30 cellular contexts compared by ENCODE assay signal in the genomic region with DNA sequence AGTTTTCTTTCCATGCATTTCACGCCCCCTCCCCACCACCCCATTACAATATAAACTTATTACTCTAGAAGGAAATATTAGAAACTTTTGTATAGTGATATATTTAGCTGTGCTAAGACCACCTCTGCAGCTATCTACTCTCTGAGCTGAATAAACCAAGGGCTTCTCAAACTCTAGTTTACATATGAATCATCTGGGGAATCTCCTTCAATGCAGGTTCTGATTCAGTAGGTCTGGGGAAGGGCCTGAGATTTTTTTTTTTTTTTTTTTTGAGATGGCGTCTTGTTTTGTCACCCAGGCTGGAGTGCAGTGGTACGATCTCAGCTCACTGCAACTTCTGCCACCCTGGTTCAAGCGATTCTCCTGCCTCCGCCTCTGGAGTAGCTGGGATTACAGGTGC.
"Had no signal": no experiment of that assay in that cellular context is flagged by ENCODE, and none has a peak within 500 bp of the region (broad histone marks: within the 10 kb centered on the region; RNA-seq: fewer than 3 reads in every experiment).

No MANE protein-coding gene starts in this region.

- H3K27me3 ChIP-seq: brain microvascular endothelial cell had no signal

- H3K9me3 Mint-ChIP-seq: activated CD4-positive, alpha-beta memory T cell treated with anti-CD3 and anti-CD28 coated beads for 36 hours; activated naive CD4-positive, alpha-beta T cell treated with anti-CD3 and anti-CD28 coated beads, Interleukin-2, amount 10 ng/mL, durations not matched to agents 7 days and 5 days; activated naive CD4-positive, alpha-beta T cell treated with anti-CD3 and anti-CD28 coated beads, Interleukin-2, amount 50 U/mL, for 72 hours; activated naive CD8-positive, alpha-beta T cell treated with anti-CD3 and anti-CD28 coated beads, Interleukin-2, amount 10 ng/mL, durations not matched to agents 7 days and 5 days; activated T-helper 1 cell treated with anti-CD3 and anti-CD28 coated beads, Interleukin-12 subunit alpha, Interleukin-12 subunit beta, Interleukin-2, Interleukin-4 antibody, amounts not matched to agents 30 ng/mL and 10 ng/mL and 1 ng/mL, durations not matched to agents 14 hours and 24 hours and 36 hours; central memory CD8-positive, alpha-beta T cell; dendritic cell treated with granulocyte-macrophage colony-stimulating factor and Interleukin-4, amounts not matched to agents 40 ng/mL and 50 ng/mL, for 4 days; endodermal cell; T-helper 2 cell treated with Interferon-gamma antibody and Interleukin-4, amounts not matched to agents 5 μg/mL and 100 μg/mL, for 36 hours had no signal

- H3K27ac ChIP-seq: brain microvascular endothelial cell, dorsolateral prefrontal cortex, VCaP had no signal

- H3K36me3 Mint-ChIP-seq: activated CD4-positive, alpha-beta memory T cell treated with anti-CD3 and anti-CD28 coated beads for 36 hours; activated CD8-positive, alpha-beta memory T cell treated with anti-CD3 and anti-CD28 coated beads, Interleukin-2, amount 10 ng/mL, durations not matched to agents 7 days and 5 days; activated naive CD4-positive, alpha-beta T cell treated with anti-CD3 and anti-CD28 coated beads, Interleukin-2, amount 10 ng/mL, durations not matched to agents 7 days and 5 days; activated naive CD4-positive, alpha-beta T cell treated with anti-CD3 and anti-CD28 coated beads, Interleukin-2, amount 50 U/mL, for 72 hours; activated naive CD8-positive, alpha-beta T cell treated with anti-CD3 and anti-CD28 coated beads, Interleukin-2, amount 10 ng/mL, durations not matched to agents 7 days and 5 days had no signal

- H3K36me3 ChIP-seq: brain microvascular endothelial cell had no signal

- H3K27ac Mint-ChIP-seq: activated B cell treated with CpG ODN at 0.5 μM for 24 hours; activated CD4-positive, alpha-beta memory T cell treated with anti-CD3 and anti-CD28 coated beads for 36 hours; activated CD8-positive, alpha-beta memory T cell treated with anti-CD3 and anti-CD28 coated beads, Interleukin-2, amount 10 ng/mL, durations not matched to agents 7 days and 5 days; activated CD8-positive, alpha-beta T cell treated with anti-CD3 and anti-CD28 coated beads, Interleukin-2, amount 10 ng/mL, durations not matched to agents 7 days and 5 days; activated naive CD4-positive, alpha-beta T cell treated with anti-CD3 and anti-CD28 coated beads, Interleukin-2, amount 10 ng/mL, durations not matched to agents 7 days and 5 days; activated naive CD4-positive, alpha-beta T cell treated with anti-CD3 and anti-CD28 coated beads, Interleukin-2, amount 50 U/mL, for 72 hours; activated naive CD8-positive, alpha-beta T cell treated with anti-CD3 and anti-CD28 coated beads, Interleukin-2, amount 10 ng/mL, durations not matched to agents 7 days and 5 days; activated T-helper 1 cell treated with anti-CD3 and anti-CD28 coated beads, Interleukin-12 subunit alpha, Interleukin-12 subunit beta, Interleukin-2, Interleukin-4 antibody, amounts not matched to agents 30 ng/mL and 10 ng/mL and 1 ng/mL, durations not matched to agents 14 hours and 24 hours and 36 hours; dendritic cell treated with granulocyte-macrophage colony-stimulating factor and Interleukin-4, amounts not matched to agents 40 ng/mL and 50 ng/mL, for 4 days; endodermal cell; T-helper 17 cell; T-helper 2 cell treated with Interferon-gamma antibody and Interleukin-4, amounts not matched to agents 5 μg/mL and 100 μg/mL, for 36 hours had no signal

- H3K4me3 ChIP-seq: coronary artery, dorsolateral prefrontal cortex had no signal

- H3K4me3 Mint-ChIP-seq: activated B cell treated with CpG ODN at 0.5 μM for 24 hours; activated CD4-positive, alpha-beta memory T cell treated with anti-CD3 and anti-CD28 coated beads for 36 hours; activated CD8-positive, alpha-beta memory T cell treated with anti-CD3 and anti-CD28 coated beads, Interleukin-2, amount 10 ng/mL, durations not matched to agents 7 days and 5 days; activated CD8-positive, alpha-beta T cell treated with anti-CD3 and anti-CD28 coated beads, Interleukin-2, amount 10 ng/mL, durations not matched to agents 7 days and 5 days; activated naive CD4-positive, alpha-beta T cell treated with anti-CD3 and anti-CD28 coated beads, Interleukin-2, amount 10 ng/mL, durations not matched to agents 7 days and 5 days; activated naive CD8-positive, alpha-beta T cell treated with anti-CD3 and anti-CD28 coated beads, Interleukin-2, amount 10 ng/mL, durations not matched to agents 7 days and 5 days; activated T-helper 1 cell treated with anti-CD3 and anti-CD28 coated beads, Interleukin-12 subunit alpha, Interleukin-12 subunit beta, Interleukin-2, Interleukin-4 antibody, amounts not matched to agents 30 ng/mL and 10 ng/mL and 1 ng/mL, durations not matched to agents 14 hours and 24 hours and 36 hours; central memory CD8-positive, alpha-beta T cell; dendritic cell treated with granulocyte-macrophage colony-stimulating factor and Interleukin-4, amounts not matched to agents 40 ng/mL and 50 ng/mL, for 4 days; endodermal cell; T-helper 17 cell; T-helper 2 cell treated with Interferon-gamma antibody and Interleukin-4, amounts not matched to agents 5 μg/mL and 100 μg/mL, for 36 hours had no signal

- DNase-seq: activated B cell treated with CpG ODN at 0.5 μM for 24 hours; activated CD4-positive, alpha-beta memory T cell treated with anti-CD3 and anti-CD28 coated beads for 36 hours; activated CD4-positive, alpha-beta T cell treated with anti-CD3 and anti-CD28 coated beads for 48 hours; activated CD8-positive, alpha-beta memory T cell treated with anti-CD3 and anti-CD28 coated beads, Interleukin-2, amount 10 ng/mL, durations not matched to agents 7 days and 5 days; activated CD8-positive, alpha-beta memory T cell treated with anti-CD3 and anti-CD28 coated beads, Interleukin-2, amount 50 U/mL, for 4 hours; activated CD8-positive, alpha-beta T cell treated with anti-CD3 and anti-CD28 coated beads, Interleukin-2, amount 10 ng/mL, durations not matched to agents 7 days and 5 days; activated gamma-delta T cell; activated naive CD4-positive, alpha-beta T cell; activated naive CD4-positive, alpha-beta T cell treated with anti-CD3 and anti-CD28 coated beads, Interleukin-2, amount 10 ng/mL, durations not matched to agents 7 days and 5 days; activated naive CD8-positive, alpha-beta T cell treated with anti-CD3 and anti-CD28 coated beads, Interleukin-2, amount 10 ng/mL, durations not matched to agents 7 days and 5 days; activated T-cell treated with anti-CD3 and anti-CD28 coated beads, Interleukin-2, amount 50 U/mL, for 1 hour; activated T-cell treated with anti-CD3 and anti-CD28 coated beads, Interleukin-2, amount 50 U/mL, for 48 hours; brain microvascular endothelial cell; dorsolateral prefrontal cortex; effector memory CD4-positive, alpha-beta T cell; endodermal cell; foreskin fibroblast; head of caudate nucleus; T-helper 1 cell; T-helper 17 cell; T1000 had no signal

- ATAC-seq: activated CD4-positive, CD25-positive, alpha-beta regulatory T cell treated with anti-CD3 and anti-CD28 coated beads, Interleukin-2, amount 50 U/mL, for 24 hours; activated CD8-positive, alpha-beta memory T cell treated with anti-CD3 and anti-CD28 coated beads, Interleukin-2, amount 10 ng/mL, durations not matched to agents 7 days and 5 days; activated CD8-positive, alpha-beta T cell treated with anti-CD3 and anti-CD28 coated beads, Interleukin-2, amount 10 ng/mL, durations not matched to agents 7 days and 5 days; activated naive CD4-positive, alpha-beta T cell treated with anti-CD3 and anti-CD28 coated beads, Interleukin-2, amount 50 U/mL, for 72 hours; esophagus mucosa; T-helper 17 cell had no signal

- H3K4me1 Mint-ChIP-seq: activated B cell treated with CpG ODN at 0.5 μM for 24 hours; activated CD8-positive, alpha-beta memory T cell treated with anti-CD3 and anti-CD28 coated beads, Interleukin-2, amount 10 ng/mL, durations not matched to agents 7 days and 5 days; activated naive CD4-positive, alpha-beta T cell treated with anti-CD3 and anti-CD28 coated beads, Interleukin-2, amount 10 ng/mL, durations not matched to agents 7 days and 5 days; activated naive CD8-positive, alpha-beta T cell treated with anti-CD3 and anti-CD28 coated beads, Interleukin-2, amount 10 ng/mL, durations not matched to agents 7 days and 5 days; central memory CD8-positive, alpha-beta T cell; T-helper 17 cell had no signal
